ENCODE assay signal across 1 cellular context in the genomic region with DNA sequence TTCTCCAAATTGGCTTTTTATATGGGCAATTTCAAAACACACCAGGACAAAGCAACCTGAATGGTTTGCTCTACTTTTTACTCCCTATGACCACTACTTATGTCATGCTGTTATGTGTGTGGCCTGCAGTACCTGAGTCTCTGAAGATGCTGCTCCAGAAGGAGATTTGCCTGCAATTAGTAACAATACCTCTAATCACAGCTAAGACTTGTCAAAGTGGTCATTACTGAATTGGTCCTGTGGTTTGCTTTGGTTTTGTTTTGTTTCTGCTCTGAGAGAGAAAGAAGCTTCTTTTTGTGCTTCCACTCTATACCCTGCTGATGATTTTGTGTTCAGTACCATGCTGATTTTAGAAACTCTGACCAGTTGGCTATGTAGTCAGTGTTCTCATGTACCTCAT.
TF ChIP-seq lines count a peak whose summit lies in the region.

No MANE protein-coding gene starts in this region.

TF ChIP-seq in SK-N-SH, 30 proteins besides CTCF, POLR2A, EP300 and RAD21 (continued from another document):
- TF ChIP-seq, protein P1, sequence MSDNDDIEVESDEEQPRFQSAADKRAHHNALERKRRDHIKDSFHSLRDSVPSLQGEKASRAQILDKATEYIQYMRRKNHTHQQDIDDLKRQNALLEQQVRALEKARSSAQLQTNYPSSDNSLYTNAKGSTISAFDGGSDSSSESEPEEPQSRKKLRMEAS (IDR thresholded peaks at IDR 0.05; ENCODE audit: low read depth) = no peak
- TF ChIP-seq SMC3 (IDR thresholded peaks at IDR 0.05; ENCODE audit: low read depth, low read length) = no peak
- no peak for TF ChIP-seq JUND (IDR thresholded peaks at IDR 0.05)
- TF ChIP-seq FOXM1 (IDR thresholded peaks at IDR 0.05; ENCODE audit: low read depth) = no peak
- TF ChIP-seq RCOR1 (IDR thresholded peaks at IDR 0.05; ENCODE audit: low read length) = no peak
